Comparison of ENCODE assay signal across 21 cellular contexts in genomic region chr2:97738236-97739019, GRCh38. TPM values are rescaled to one million over a fixed set of nuclear protein-coding genes. Genes with fewer than 3 reads are reported as not detected.
DNase-seq lines count a peak whose midpoint lies in the region; ATAC-seq, FAIRE-seq and TF ChIP-seq lines count a peak whose summit lies in the region.
"Had no signal": no experiment of that assay in that cellular context is flagged by ENCODE, and none has a peak within 500 bp of the region (broad histone marks: within the 10 kb centered on the region; RNA-seq: fewer than 3 reads in every experiment).

No MANE protein-coding gene starts in this region.

- 93% methylated on average over 9 of the region's 9 CpGs for WGBS in esophagus muscularis mucosa

- CTCF ChIA-PET in activated naive CD4-positive, alpha-beta T cell treated with anti-CD3 and anti-CD28 coated beads, Interleukin-2, amount 10 ng/mL, durations not matched to agents 7 days and 5 days (lab: Charles Lee) = interaction anchor here (4.1 kb wide), 1 partner anchor 8 kb away, joined by 30 read pairs; no protein-coding TSS in a partner anchor
- CTCF ChIA-PET in activated naive CD4-positive, alpha-beta T cell treated with anti-CD3 and anti-CD28 coated beads for 36 hours (lab: Charles Lee) = interaction anchor here (4.1 kb wide), 1 partner anchor 10 kb away, joined by 34 read pairs; no protein-coding TSS in a partner anchor

- no peaks in the 10 kb centered on the region for H3K9me3 Mint-ChIP-seq in activated naive CD4-positive, alpha-beta T cell treated with anti-CD3 and anti-CD28 coated beads, Interleukin-2, amount 10 ng/mL, durations not matched to agents 7 days and 5 days
- no peaks in the 10 kb centered on the region for H3K9me3 Mint-ChIP-seq in activated naive CD4-positive, alpha-beta T cell treated with anti-CD3 and anti-CD28 coated beads for 36 hours
- H3K9me3 Mint-ChIP-seq in stimulated activated naive B cell treated with anti-CD40 and anti-IgM and Interleukin-4, amounts not matched to agents 10 μg/mL and 1 μg/mL and 100 μg/mL, for 72 hours = no peaks in the 10 kb centered on the region

- TF ChIP-seq EP300 in esophagus muscularis mucosa (IDR thresholded peaks at IDR 0.05) = no peak

- H3K27ac Mint-ChIP-seq in activated naive CD4-positive, alpha-beta T cell treated with anti-CD3 and anti-CD28 coated beads, Interleukin-2, amount 10 ng/mL, durations not matched to agents 7 days and 5 days = peak overlapping the region; percentile 30
- no peak overlapping the region for H3K27ac Mint-ChIP-seq in activated naive CD4-positive, alpha-beta T cell treated with anti-CD3 and anti-CD28 coated beads for 36 hours
- H3K27ac Mint-ChIP-seq in T-helper 17 cell = no peak overlapping the region
- peak overlapping the region; percentile 3 for H3K27ac Mint-ChIP-seq in stimulated activated naive B cell treated with anti-CD40 and anti-IgM and Interleukin-4, amounts not matched to agents 10 μg/mL and 1 μg/mL and 100 μg/mL, for 72 hours

- no peak for DNase-seq in activated naive CD4-positive, alpha-beta T cell treated with anti-CD3 and anti-CD28 coated beads, Interleukin-2, amount 10 ng/mL, durations not matched to agents 7 days and 5 days
- no peak for DNase-seq in activated naive CD4-positive, alpha-beta T cell treated with anti-CD3 and anti-CD28 coated beads for 36 hours
- DNase-seq in T-helper 17 cell (no peak), kidney (peak; percentile 65), WERI-Rb-1 (no peak), esophagus muscularis mucosa (ENCODE audit: extremely low spot score) (no peak)
- DNase-seq in stimulated activated naive B cell treated with anti-CD40 and anti-IgM and Interleukin-4, amounts not matched to agents 10 μg/mL and 1 μg/mL and 100 μg/mL, for 72 hours = no peak
- DNase-seq: activated T-cell treated with anti-CD3 and anti-CD28 coated beads for 4 hours, erythroblast, HCEC 1CT, left cardiac atrium, midbrain, NCI-H1694, retina had no signal

- TF ChIP-seq CTCF in kidney (IDR thresholded peaks at IDR 0.05; ENCODE audit: borderline replicate concordance, extremely low read depth, insufficient read depth) (no peak), WERI-Rb-1 (IDR thresholded peaks at IDR 0.05; ENCODE audit: low read depth, low read length) (no peak), esophagus muscularis mucosa (IDR thresholded peaks at IDR 0.05) (no peak)

- ATAC-seq in T-helper 17 cell (peak; percentile 4), HG02973 (IDR thresholded peaks at IDR 0.05; ENCODE audit: unreplicated experiment) (no peak)
- ATAC-seq in stimulated activated naive B cell treated with anti-CD40 and anti-IgM and Interleukin-4, amounts not matched to agents 10 μg/mL and 1 μg/mL and 100 μg/mL, for 72 hours (replicated peaks) = no peak
- ATAC-seq: K562, left cardiac atrium had no signal

- no peak for TF ChIP-seq POLR2A in esophagus muscularis mucosa (IDR thresholded peaks at IDR 0.05; ENCODE audit: low read depth)

- H3K4me1 ChIP-seq in kidney (ENCODE audit: control insufficient read depth in 1 of 2, insufficient read depth in 1 of 2, low read depth in 1 of 2, low read length in 2 of 2) = no peaks in the 10 kb centered on the region
- peaks cover 5 to 11% (median 6%) of the 10 kb centered on the region in 4 donors for H3K4me1 ChIP-seq in esophagus muscularis mucosa

- H3K27me3 ChIP-seq in WERI-Rb-1 (ENCODE audit: insufficient read depth, low read depth, severe bottlenecking) (no peaks in the 10 kb centered on the region), esophagus muscularis mucosa (no peaks in the 10 kb centered on the region)
- H3K27me3 ChIP-seq: cardiac muscle cell, neutrophil had no signal

- H3K36me3 ChIP-seq in kidney (ENCODE audit: control insufficient read depth in 1 of 2, insufficient read depth in 2 of 2, low read length in 2 of 2) (no peaks in the 10 kb centered on the region), WERI-Rb-1 (no peaks in the 10 kb centered on the region), esophagus muscularis mucosa (no peaks in the 10 kb centered on the region)
- H3K36me3 ChIP-seq: cardiac muscle cell, neutrophil, thoracic aorta had no signal

- no peak overlapping the region for H3K27ac ChIP-seq in kidney (ENCODE audit: low read depth in 2 of 2, low read length in 2 of 2)
- H3K27ac ChIP-seq in WERI-Rb-1 = no peak overlapping the region; the same call in 1 of the 2 replicates
- H3K27ac ChIP-seq in esophagus muscularis mucosa (replicated peaks in 1 of 4) = no peak overlapping the region
- H3K27ac ChIP-seq: cardiac muscle cell, neutrophil, thoracic aorta had no signal

- no peak for FAIRE-seq in kidney (lab: Jason Lieb, UNC)
- FAIRE-seq: frontal cortex, GM12892, K562 had no signal

- H3K9me3 ChIP-seq in T-helper 17 cell (ENCODE audit: control insufficient read depth, low read length, poor library complexity, severe bottlenecking) = no peaks in the 10 kb centered on the region
- H3K9me3 ChIP-seq in kidney (ENCODE audit: control insufficient read depth in 1 of 2, low read length in 2 of 2) = no peaks in the 10 kb centered on the region
- H3K9me3 ChIP-seq in WERI-Rb-1 (ENCODE audit: severe bottlenecking) = no peaks in the 10 kb centered on the region
- H3K9me3 ChIP-seq in esophagus muscularis mucosa = no peaks in the 10 kb centered on the region
- H3K9me3 ChIP-seq: neutrophil, thoracic aorta had no signal

- H3K4me3 ChIP-seq in kidney (ENCODE audit: low read length in 2 of 2) (no peak overlapping the region), WERI-Rb-1 (ENCODE audit: low read depth, low read length) (no peak overlapping the region), esophagus muscularis mucosa (no peak overlapping the region)
- H3K4me3 ChIP-seq: cardiac muscle cell, K562, thoracic aorta had no signal

- no peaks in the 10 kb centered on the region for H3K27me3 Mint-ChIP-seq in activated naive CD4-positive, alpha-beta T cell treated with anti-CD3 and anti-CD28 coated beads, Interleukin-2, amount 10 ng/mL, durations not matched to agents 7 days and 5 days
- no peaks in the 10 kb centered on the region for H3K27me3 Mint-ChIP-seq in activated naive CD4-positive, alpha-beta T cell treated with anti-CD3 and anti-CD28 coated beads for 36 hours (ENCODE audit: low read depth)
- H3K27me3 Mint-ChIP-seq in T-helper 17 cell = no peaks in the 10 kb centered on the region
- no peaks in the 10 kb centered on the region for H3K27me3 Mint-ChIP-seq in stimulated activated naive B cell treated with anti-CD40 and anti-IgM and Interleukin-4, amounts not matched to agents 10 μg/mL and 1 μg/mL and 100 μg/mL, for 72 hours

- no peak overlapping the region for H3K9ac ChIP-seq in kidney (ENCODE audit: low read length in 2 of 2)

- intact Hi-C loops in activated naive CD4-positive, alpha-beta T cell treated with anti-CD3 and anti-CD28 coated beads for 36 hours (cut with micrococcal nuclease) = no loop called here
- intact Hi-C loops in kidney (cut with DNase I) = no loop called here
- intact Hi-C loops in esophagus muscularis mucosa (cut with DNase I) = no loop called here

- H3K4me1 Mint-ChIP-seq in activated naive CD4-positive, alpha-beta T cell treated with anti-CD3 and anti-CD28 coated beads, Interleukin-2, amount 10 ng/mL, durations not matched to agents 7 days and 5 days = peaks cover 37% of the 10 kb centered on the region
- peaks cover 20% of the 10 kb centered on the region for H3K4me1 Mint-ChIP-seq in activated naive CD4-positive, alpha-beta T cell treated with anti-CD3 and anti-CD28 coated beads for 36 hours (ENCODE audit: low read depth)
- H3K4me1 Mint-ChIP-seq in T-helper 17 cell = peaks cover 42% of the 10 kb centered on the region
- H3K4me1 Mint-ChIP-seq in stimulated activated naive B cell treated with anti-CD40 and anti-IgM and Interleukin-4, amounts not matched to agents 10 μg/mL and 1 μg/mL and 100 μg/mL, for 72 hours = peaks cover 10 to 11% of the 10 kb centered on the region in 2 donors

- peaks cover 46% of the 10 kb centered on the region for H3K36me3 Mint-ChIP-seq in activated naive CD4-positive, alpha-beta T cell treated with anti-CD3 and anti-CD28 coated beads, Interleukin-2, amount 10 ng/mL, durations not matched to agents 7 days and 5 days
- peaks cover 41% of the 10 kb centered on the region for H3K36me3 Mint-ChIP-seq in activated naive CD4-positive, alpha-beta T cell treated with anti-CD3 and anti-CD28 coated beads for 36 hours (ENCODE audit: low read depth)
- H3K36me3 Mint-ChIP-seq in T-helper 17 cell (ENCODE audit: low read depth) = peaks cover 8% of the 10 kb centered on the region
- peaks cover 4 to 15% of the 10 kb centered on the region in 2 donors for H3K36me3 Mint-ChIP-seq in stimulated activated naive B cell treated with anti-CD40 and anti-IgM and Interleukin-4, amounts not matched to agents 10 μg/mL and 1 μg/mL and 100 μg/mL, for 72 hours

- H3K4me3 Mint-ChIP-seq in activated naive CD4-positive, alpha-beta T cell treated with anti-CD3 and anti-CD28 coated beads, Interleukin-2, amount 10 ng/mL, durations not matched to agents 7 days and 5 days = no peak overlapping the region
- no peak overlapping the region for H3K4me3 Mint-ChIP-seq in activated naive CD4-positive, alpha-beta T cell treated with anti-CD3 and anti-CD28 coated beads for 36 hours
- H3K4me3 Mint-ChIP-seq in T-helper 17 cell = no peak overlapping the region
- H3K4me3 Mint-ChIP-seq in stimulated activated naive B cell treated with anti-CD40 and anti-IgM and Interleukin-4, amounts not matched to agents 10 μg/mL and 1 μg/mL and 100 μg/mL, for 72 hours = no peak overlapping the region

RNA-seq across cellular contexts. Expression of gene ZAP70, which starts 25.1 kb away (rescaled TPM):
- 100 to 1,000 TPM; 167 TPM for total RNA-seq in activated naive CD4-positive, alpha-beta T cell treated with anti-CD3 and anti-CD28 coated beads for 36 hours
- total RNA-seq in T-helper 17 cell = 100 to 1,000 TPM; 406 to 439 TPM
- 15.0 TPM for total RNA-seq in kidney
- polyA plus RNA-seq in kidney (ENCODE audit: insufficient read depth, low read depth, low replicate concordance) = 0.37 TPM
- 1 to 10 TPM; 1.2 to 3.5 (median 1.8) TPM for total RNA-seq in esophagus muscularis mucosa

Comparison
In these comparisons a context has a peak if more than half of its experiments do, and no peak if none do; other contexts are left out.
1. H3K27ac Mint-ChIP-seq: peak in activated naive CD4-positive, alpha-beta T cell treated with anti-CD3 and anti-CD28 coated beads, Interleukin-2, amount 10 ng/mL, durations not matched to agents 7 days and 5 days (single experiment) and stimulated activated naive B cell treated with anti-CD40 and anti-IgM and Interleukin-4, amounts not matched to agents 10 μg/mL and 1 μg/mL and 100 μg/mL, for 72 hours (single experiment); none in activated naive CD4-positive, alpha-beta T cell treated with anti-CD3 and anti-CD28 coated beads for 36 hours (single experiment) and T-helper 17 cell (single experiment).
2. RNA of gene ZAP70, which starts 25.1 kb away (total RNA-seq): 406 to 439 TPM in T-helper 17 cell and 167 TPM in activated naive CD4-positive, alpha-beta T cell treated with anti-CD3 and anti-CD28 coated beads for 36 hours; 15.0 TPM in kidney (single experiment) and 1.2 to 3.5 TPM in esophagus muscularis mucosa; every median in the first group is over 10 times any median in the second.